ENCODE assay signal across 27 cellular contexts in the genomic region with DNA sequence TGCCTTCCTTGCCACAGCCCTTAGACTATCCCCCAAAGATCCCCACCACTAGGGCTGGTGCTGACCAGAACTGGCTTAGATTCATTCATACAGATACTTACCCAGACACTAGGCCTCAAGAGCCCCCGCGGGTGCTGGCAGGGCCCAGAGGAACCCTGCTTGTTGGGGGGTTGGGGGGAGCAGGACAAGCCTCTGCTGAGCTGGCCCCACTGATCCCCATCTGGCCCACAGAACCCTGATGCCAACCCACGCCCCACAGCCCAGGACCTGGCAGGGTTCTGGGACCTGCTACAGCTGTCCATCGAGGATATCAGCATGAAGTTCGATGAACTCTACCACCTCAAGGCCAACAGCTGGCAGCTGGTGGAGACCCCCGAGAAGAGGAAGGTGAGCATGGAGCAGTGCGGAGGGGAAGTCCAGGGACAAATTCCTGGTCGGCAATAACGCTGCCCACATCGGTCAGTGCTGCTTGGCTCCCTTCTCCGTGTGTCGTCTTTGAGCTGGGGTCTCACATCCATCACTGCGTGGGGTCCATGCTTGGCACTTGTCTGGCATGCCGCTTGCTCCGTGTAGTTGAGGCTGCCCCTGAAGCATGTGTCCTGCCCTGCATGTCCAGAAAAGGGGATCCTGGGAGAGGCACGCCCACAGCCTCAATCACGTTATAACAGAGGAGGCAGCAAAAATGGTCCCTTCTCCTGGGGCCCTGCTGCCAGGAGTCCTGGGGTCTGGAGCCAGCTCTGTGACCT. TPM values are rescaled to one million over a fixed set of nuclear protein-coding genes. Genes with fewer than 3 reads are reported as not detected.
DNase-seq lines count a peak whose midpoint lies in the region; ATAC-seq, FAIRE-seq and TF ChIP-seq lines count a peak whose summit lies in the region.
"Had no signal": no experiment of that assay in that cellular context is flagged by ENCODE, and none has a peak within 500 bp of the region (broad histone marks: within the 10 kb centered on the region; RNA-seq: fewer than 3 reads in every experiment).

No MANE protein-coding gene starts in this region.

- intact Hi-C loops in sciatic nerve (cut with DNase I), result no loop called here
- intact Hi-C loops in spleen (cut with DNase I; ENCODE audit: low total_unique reads), result no loop called here

- H3K36me3 ChIP-seq in esophagus (ENCODE audit: control insufficient read depth in 2 of 2, insufficient read depth in 2 of 2, low read length in 1 of 2) (peaks cover 9 to 21% of the 10 kb centered on the region in 2 donors), spleen (peaks cover 0 to 80% (median 53%) of the 10 kb centered on the region in 6 donors)

- H3K4me1 ChIP-seq in esophagus (ENCODE audit: control insufficient read depth in 2 of 2, insufficient read depth in 2 of 2, low read length in 1 of 2) (no peaks in the 10 kb centered on the region), spleen (peaks cover 0 to 15% (median 2%) of the 10 kb centered on the region in 6 donors)
- H3K4me1 ChIP-seq: parathyroid adenoma, SJSA1 had no signal

- H3K9me3 Mint-ChIP-seq in naive thymus-derived CD8-positive, alpha-beta T cell, result no peaks in the 10 kb centered on the region
- H3K9me3 Mint-ChIP-seq: activated naive CD8-positive, alpha-beta T cell treated with anti-CD3 and anti-CD28 coated beads, Interleukin-2, amount 10 ng/mL, durations not matched to agents 7 days and 5 days; activated T-helper 1 cell treated with anti-CD3 and anti-CD28 coated beads, Interleukin-12 subunit alpha, Interleukin-12 subunit beta, Interleukin-2, Interleukin-4 antibody, amounts not matched to agents 30 ng/mL and 10 ng/mL and 1 ng/mL, durations not matched to agents 14 hours and 24 hours and 36 hours; brain; CD14-positive monocyte; memory B cell; stimulated activated naive B cell treated with anti-CD40 and anti-IgM and Interleukin-4, amounts not matched to agents 10 μg/mL and 1 μg/mL and 100 μg/mL, for 72 hours had no signal

- POLR2A ChIA-PET in naive thymus-derived CD8-positive, alpha-beta T cell (lab: Charles Lee), result no interaction called here

- H3K27me3 Mint-ChIP-seq in naive thymus-derived CD8-positive, alpha-beta T cell, result no peaks in the 10 kb centered on the region
- H3K27me3 Mint-ChIP-seq: activated naive CD8-positive, alpha-beta T cell treated with anti-CD3 and anti-CD28 coated beads, Interleukin-2, amount 10 ng/mL, durations not matched to agents 7 days and 5 days; memory B cell; naive thymus-derived CD4-positive, alpha-beta T cell; stimulated activated naive B cell treated with anti-CD40 and anti-IgM and Interleukin-4, amounts not matched to agents 10 μg/mL and 1 μg/mL and 100 μg/mL, for 72 hours had no signal

- TF ChIP-seq CTCF in 22Rv1 (IDR thresholded peaks at IDR 0.05) (no peak), spleen (IDR thresholded peaks at IDR 0.05 in 8 of 11, conservative IDR thresholded peaks at IDR 0.05 in 3 of 11) (no peak)

- H3K27me3 ChIP-seq in esophagus (ENCODE audit: control insufficient read depth in 1 of 2, insufficient read depth in 2 of 2, low read length in 2 of 2) (no peaks in the 10 kb centered on the region), spleen (replicated peaks in 1 of 7) (no peaks in the 10 kb centered on the region)
- H3K27me3 ChIP-seq: Peyer's patch, SJSA1, tibial nerve had no signal

- H3K27ac Mint-ChIP-seq in naive thymus-derived CD8-positive, alpha-beta T cell, result peak overlapping the region in 5 of 10 donors; percentile 51 to 79 (median 63)
- H3K27ac Mint-ChIP-seq: activated naive CD8-positive, alpha-beta T cell treated with anti-CD3 and anti-CD28 coated beads, Interleukin-2, amount 10 ng/mL, durations not matched to agents 7 days and 5 days; activated T-helper 1 cell treated with anti-CD3 and anti-CD28 coated beads, Interleukin-12 subunit alpha, Interleukin-12 subunit beta, Interleukin-2, Interleukin-4 antibody, amounts not matched to agents 30 ng/mL and 10 ng/mL and 1 ng/mL, durations not matched to agents 14 hours and 24 hours and 36 hours; CD14-positive monocyte; memory B cell; stimulated activated naive B cell treated with anti-CD40 and anti-IgM and Interleukin-4, amounts not matched to agents 10 μg/mL and 1 μg/mL and 100 μg/mL, for 72 hours had no signal

- no peak overlapping the region for H3K4me3 Mint-ChIP-seq in naive thymus-derived CD8-positive, alpha-beta T cell
- H3K4me3 Mint-ChIP-seq: activated naive CD8-positive, alpha-beta T cell treated with anti-CD3 and anti-CD28 coated beads, Interleukin-2, amount 10 ng/mL, durations not matched to agents 7 days and 5 days; activated T-helper 1 cell treated with anti-CD3 and anti-CD28 coated beads, Interleukin-12 subunit alpha, Interleukin-12 subunit beta, Interleukin-2, Interleukin-4 antibody, amounts not matched to agents 30 ng/mL and 10 ng/mL and 1 ng/mL, durations not matched to agents 14 hours and 24 hours and 36 hours; brain; CD14-positive monocyte; memory B cell; naive thymus-derived CD4-positive, alpha-beta T cell; stimulated activated naive B cell treated with anti-CD40 and anti-IgM and Interleukin-4, amounts not matched to agents 10 μg/mL and 1 μg/mL and 100 μg/mL, for 72 hours had no signal

- ATAC-seq in sciatic nerve (no peak), HG02642 (IDR thresholded peaks at IDR 0.05; ENCODE audit: poor library complexity, unreplicated experiment) (no peak)
- ATAC-seq in naive thymus-derived CD8-positive, alpha-beta T cell, result no peak
- ATAC-seq: left cardiac atrium; naive thymus-derived CD4-positive, alpha-beta T cell; stimulated activated naive B cell treated with anti-CD40 and anti-IgM and Interleukin-4, amounts not matched to agents 10 μg/mL and 1 μg/mL and 100 μg/mL, for 72 hours had no signal

- H3K9me3 ChIP-seq in esophagus (ENCODE audit: control insufficient read depth in 2 of 2, insufficient read depth in 1 of 2, low read depth in 1 of 2, low read length in 1 of 2) (no peaks in the 10 kb centered on the region), spleen (no peaks in the 10 kb centered on the region)
- H3K9me3 ChIP-seq: Peyer's patch, SJSA1, tibial nerve had no signal

- DNase-seq in HTR-8/SVneo (ENCODE audit: insufficient read length, low spot score), result no peak
- peak; percentile 51 for DNase-seq in sciatic nerve (ENCODE audit: low spot score)
- no peak for DNase-seq in spleen
- DNase-seq in NCI-H446 treated with DMSO at 0.1 percent for 48 hours (lab: John Stamatoyannopoulos, UW), result no peak
- DNase-seq in naive thymus-derived CD8-positive, alpha-beta T cell, result no peak
- DNase-seq: activated CD4-positive, alpha-beta T cell treated with anti-CD3 and anti-CD28 coated beads for 48 hours; activated naive CD8-positive, alpha-beta T cell treated with anti-CD3 and anti-CD28 coated beads, Interleukin-2, amount 10 ng/mL, durations not matched to agents 7 days and 5 days; IMR-90; left cardiac atrium; naive thymus-derived CD4-positive, alpha-beta T cell; NCI-H1417; NCI-H524; stimulated activated naive B cell treated with anti-CD40 and anti-IgM and Interleukin-4, amounts not matched to agents 10 μg/mL and 1 μg/mL and 100 μg/mL, for 72 hours had no signal

- H3K4me3 ChIP-seq in esophagus (ENCODE audit: low read depth in 1 of 2, low read length in 2 of 2) (no peak overlapping the region), spleen (no peak overlapping the region)
- H3K4me3 ChIP-seq: coronary artery, Peyer's patch, SJSA1, tibial nerve had no signal

- H3K36me3 Mint-ChIP-seq in naive thymus-derived CD8-positive, alpha-beta T cell, result peaks cover 0 to 58% (median 10%) of the 10 kb centered on the region in 3 donors
- H3K36me3 Mint-ChIP-seq: activated naive CD8-positive, alpha-beta T cell treated with anti-CD3 and anti-CD28 coated beads, Interleukin-2, amount 10 ng/mL, durations not matched to agents 7 days and 5 days had no signal

- no peak for TF ChIP-seq POLR2A in spleen (IDR thresholded peaks at IDR 0.05)

- WGBS in esophagus, 2 donors, result 88 to 93% methylated on average over 17 of the region's 17 CpGs
- 91 to 94% (median 92%) methylated on average over 15 to 17 of the region's 17 CpGs for WGBS in spleen, 5 donors

- H3K27ac ChIP-seq in 22Rv1, result peak overlapping the region; percentile 46
- peak overlapping the region; percentile 11 to 27 for H3K27ac ChIP-seq in esophagus (ENCODE audit: low read depth in 2 of 2, low read length in 1 of 2)
- H3K27ac ChIP-seq in spleen, result no peak overlapping the region
- H3K27ac ChIP-seq: HL-60, parathyroid adenoma, SJSA1, tibial nerve had no signal

- peaks cover 0 to 12% (median 2%) of the 10 kb centered on the region in 4 donors for H3K4me1 Mint-ChIP-seq in naive thymus-derived CD8-positive, alpha-beta T cell
- H3K4me1 Mint-ChIP-seq: activated naive CD8-positive, alpha-beta T cell treated with anti-CD3 and anti-CD28 coated beads, Interleukin-2, amount 10 ng/mL, durations not matched to agents 7 days and 5 days; brain had no signal

- FAIRE-seq in HTR-8/SVneo (lab: Jason Lieb, UNC), result peak; percentile 75

RNA-seq across cellular contexts. Expression of a gene that starts 15.5 kb away (rescaled TPM):
- polyA plus RNA-seq in esophagus (100 to 1,000 TPM; 242 to 320 TPM), spleen (100 to 1,000 TPM in 1 of 3 donors, 10 to 100 TPM in 2; 56.3 to 154 (median 80.1) TPM)
- total RNA-seq in sciatic nerve (709 TPM), spleen (100 to 1,000 TPM in 3 of 7 donors, 10 to 100 TPM in 4; 30.4 to 369 (median 86.3) TPM)
- not detected for total RNA-seq in naive thymus-derived CD8-positive, alpha-beta T cell
- under 1 TPM in 1 of 3 donors, not detected in 2; 0.05 TPM for polyA plus RNA-seq in naive thymus-derived CD8-positive, alpha-beta T cell
- total RNA-seq: H4 had no signal
- polyA plus RNA-seq: naive thymus-derived CD4-positive, alpha-beta T cell had no signal

RNA-seq across cellular contexts. Expression of a gene that starts 47.6 kb away (rescaled TPM):
- polyA plus RNA-seq in esophagus, result 1 to 10 TPM; 1.4 to 3.6 TPM
- 25.3 TPM for total RNA-seq in sciatic nerve
- total RNA-seq in spleen, result 10 to 100 TPM; 23.3 to 38.2 (median 30.1) TPM
- 10 to 100 TPM; 13.6 to 20.8 (median 14.3) TPM for polyA plus RNA-seq in spleen
- total RNA-seq in naive thymus-derived CD8-positive, alpha-beta T cell, result 10 to 100 TPM; 37.8 to 38.4 TPM
- polyA plus RNA-seq in naive thymus-derived CD8-positive, alpha-beta T cell, result 10 to 100 TPM; 25.7 to 36.8 (median 30.8) TPM

Comparison
In these comparisons a context has a peak if more than half of its experiments do, and no peak if none do; other contexts are left out.
1. H3K27ac ChIP-seq: peak in 22Rv1 (single experiment) and esophagus (2 of 2); none in spleen (0 of 8).
2. RNA of a gene that starts 15.5 kb away (total RNA-seq): 709 TPM in sciatic nerve (single experiment) and 30.4 to 369 TPM in spleen; not detected in naive thymus-derived CD8-positive, alpha-beta T cell; every median in the first group is over 10 times any median in the second.